10 cellular contexts compared by ENCODE assay signal in the genomic region with DNA sequence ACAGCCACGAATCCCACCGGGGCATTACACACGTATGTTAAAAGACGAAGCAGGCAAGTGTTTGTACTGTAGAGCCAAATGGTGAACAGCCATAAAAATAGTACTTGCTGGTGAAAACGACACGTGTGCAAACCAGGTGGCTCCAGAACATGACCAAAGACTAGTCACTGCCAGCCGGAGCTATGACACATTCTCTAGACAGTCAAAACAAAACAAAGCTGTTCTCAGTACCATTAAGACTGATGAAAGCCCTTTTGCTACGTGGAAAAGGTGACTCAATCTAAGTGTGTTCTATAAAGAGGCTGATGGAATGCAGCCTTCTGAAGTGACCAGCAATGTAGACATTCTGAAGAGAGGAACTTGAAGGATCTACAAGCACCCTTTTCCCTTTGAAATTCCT.
DNase-seq lines count a peak whose midpoint lies in the region; ATAC-seq and TF ChIP-seq lines count a peak whose summit lies in the region.
"Had no signal": no experiment of that assay in that cellular context is flagged by ENCODE, and none has a peak within 500 bp of the region (broad histone marks: within the 10 kb centered on the region; RNA-seq: fewer than 3 reads in every experiment).

No MANE protein-coding gene starts in this region.

- DNase-seq in A172 (ENCODE audit: low spot score) (peak; percentile 80), astrocyte of the cerebellum (ENCODE audit: low read depth) (peak; percentile 66), psoas muscle (no peak), UCSD-AML1 (lab: John Stamatoyannopoulos, UW; ENCODE audit: unreplicated experiment) (no peak), DMS114 treated with DMSO at 0.1 percent for 48 hours (lab: John Stamatoyannopoulos, UW; ENCODE audit: unreplicated experiment) (no peak)
- no peak for DNase-seq in activated naive CD4-positive, alpha-beta T cell treated with anti-CD3 and anti-CD28 coated beads, Interleukin-2, amount 50 U/mL, for 16 hours
- DNase-seq: activated effector memory CD4-positive, alpha-beta T cell treated with Interleukin-2 at 50 U/mL for 16 hours; DND-41 had no signal

- no peak for TF ChIP-seq CTCF in astrocyte of the cerebellum (IDR thresholded peaks at IDR 0.05; ENCODE audit: low read depth, low read length, missing control alignments)
- no peak for TF ChIP-seq CTCF in psoas muscle (IDR thresholded peaks at IDR 0.05)

- 39 to 51% (median 40%) methylated on average over 8 of the region's 8 CpGs for WGBS in psoas muscle, 3 donors

- intact Hi-C loops in psoas muscle (cut with DNase I): no loop called here

- no peak overlapping the region for H3K4me3 ChIP-seq in astrocyte of the cerebellum (ENCODE audit: low read depth, low read length)
- H3K4me3 ChIP-seq in psoas muscle: no peak overlapping the region

- in situ Hi-C loops in astrocyte of the cerebellum (cut with HindIII; ENCODE audit: low sequenced_read_pairs): no loop called here

- H3K4me1 ChIP-seq in psoas muscle: no peaks in the 10 kb centered on the region

- no peaks in the 10 kb centered on the region for H3K27me3 ChIP-seq in psoas muscle (ENCODE audit: insufficient read depth in 3 of 3, low read length in 2 of 3)

- no peak overlapping the region for H3K27ac ChIP-seq in psoas muscle

- no peaks in the 10 kb centered on the region for H3K9me3 ChIP-seq in psoas muscle

- H3K36me3 ChIP-seq in psoas muscle (ENCODE audit: insufficient read depth in 1 of 2, low read depth in 1 of 2): no peaks in the 10 kb centered on the region

- ATAC-seq in GM18907 (IDR thresholded peaks at IDR 0.05; ENCODE audit: unreplicated experiment) (peak; percentile 92), HG03095 (IDR thresholded peaks at IDR 0.05; ENCODE audit: unreplicated experiment) (peak; percentile 76), psoas muscle (no peak)

Comparison
In these comparisons a context has a peak if more than half of its experiments do, and no peak if none do; other contexts are left out.
1. DNase-seq: peak in A172 (single experiment) and astrocyte of the cerebellum (single experiment); none in psoas muscle (0 of 2), UCSD-AML1 (single experiment), DMS114 treated with DMSO at 0.1 percent for 48 hours (single experiment) and activated naive CD4-positive, alpha-beta T cell treated with anti-CD3 and anti-CD28 coated beads, Interleukin-2, amount 50 U/mL, for 16 hours (single experiment).
2. ATAC-seq: peak in GM18907 (single experiment) and HG03095 (single experiment); none in psoas muscle (0 of 4).